In genomic region chr2:239692348-239692747, GRCh38 we compare ENCODE assay signal across 20 cellular contexts.
DNase-seq lines count a peak whose midpoint lies in the region; ATAC-seq and TF ChIP-seq lines count a peak whose summit lies in the region.
"Had no signal": no experiment of that assay in that cellular context is flagged by ENCODE, and none has a peak within 500 bp of the region (broad histone marks: within the 10 kb centered on the region; RNA-seq: fewer than 3 reads in every experiment).

No MANE protein-coding gene starts in this region.

- intact Hi-C loops in testis (cut with DNase I; ENCODE audit: low total_unique reads): no loop called here

- no peaks in the 10 kb centered on the region for H3K9me3 ChIP-seq in testis
- H3K9me3 ChIP-seq: BLaER1 treated with 17β-estradiol and CSF1 and Interleukin-3, amounts not matched to agents 10 nM and 100 nM; left ventricle myocardium inferior; prostate gland; spleen had no signal

- no peak overlapping the region for H3K27ac ChIP-seq in testis
- H3K27ac ChIP-seq: BLaER1 treated with 17β-estradiol and CSF1 and Interleukin-3, amounts not matched to agents 10 nM and 100 nM; left ventricle myocardium inferior; prostate gland; RWPE1; spleen had no signal

- TF ChIP-seq POLR2A in testis (IDR thresholded peaks at IDR 0.05): no peak

- H3K4me3 ChIP-seq in testis: no peak overlapping the region
- H3K4me3 ChIP-seq: BLaER1 treated with 17β-estradiol and CSF1 and Interleukin-3, amounts not matched to agents 10 nM and 100 nM; left ventricle myocardium inferior; prostate gland; spleen had no signal

- peaks cover 12% of the 10 kb centered on the region for H3K4me1 ChIP-seq in testis
- H3K4me1 ChIP-seq: prostate gland, spleen had no signal

- DNase-seq in NCI-H2107 treated with DMSO at 0.1 percent for 48 hours (lab: John Stamatoyannopoulos, UW; ENCODE audit: unreplicated experiment) (peak; percentile 27), NCI-H2107 (lab: John Stamatoyannopoulos, UW) (no peak), NCI-H526 (lab: John Stamatoyannopoulos, UW) (peak; percentile 36 to 73), medulla oblongata (ENCODE audit: extremely low spot score) (peak; percentile 23), testis (peak; percentile 9), NCI-H128 (lab: John Stamatoyannopoulos, UW; ENCODE audit: unreplicated experiment) (no peak)
- DNase-seq: activated B cell treated with CpG ODN at 0.5 μM for 24 hours; Calu3; cerebellar nuclear complex; effector memory CD8-positive, alpha-beta T cell; GDM1; left ventricle myocardium inferior; NCI-H1436; spleen; stimulated activated CD4-positive, alpha-beta T cell treated with anti-CD3 and anti-CD28 coated beads, Interleukin-4, amount 100 ng/mL, for 4 hours had no signal

- H3K27me3 ChIP-seq in testis: no peaks in the 10 kb centered on the region
- H3K27me3 ChIP-seq: BLaER1 treated with 17β-estradiol and CSF1 and Interleukin-3, amounts not matched to agents 10 nM and 100 nM had no signal

- no peak for TF ChIP-seq CTCF in testis (IDR thresholded peaks at IDR 0.05)

- H3K36me3 ChIP-seq in testis (ENCODE audit: low read depth, missing control alignments): no peaks in the 10 kb centered on the region
- H3K36me3 ChIP-seq: BLaER1 treated with 17β-estradiol and CSF1 and Interleukin-3, amounts not matched to agents 10 nM and 100 nM; left ventricle myocardium inferior; prostate gland; spleen had no signal

- ATAC-seq in HG02970 (IDR thresholded peaks at IDR 0.05; ENCODE audit: low FRiP score, unreplicated experiment) (no peak), HG03460 (IDR thresholded peaks at IDR 0.05; ENCODE audit: unreplicated experiment) (no peak)
- ATAC-seq: effector memory CD8-positive, alpha-beta T cell had no signal

- WGBS in testis, 2 donors: 73 to 74% methylated on average over 3 to 8 of the region's 8 CpGs

Comparison
In these comparisons a context has a peak if more than half of its experiments do, and no peak if none do; other contexts are left out.
1. DNase-seq: peak in NCI-H2107 treated with DMSO at 0.1 percent for 48 hours (single experiment), NCI-H526 (2 of 2), medulla oblongata (single experiment) and testis (single experiment); none in NCI-H2107 (single experiment) and NCI-H128 (single experiment).